In genomic region chr5:7043797-7044196, GRCh38 we compare ENCODE assay signal across 7 cellular contexts.
"Had no signal": no experiment of that assay in that cellular context is flagged by ENCODE, and none has a peak within 500 bp of the region (broad histone marks: within the 10 kb centered on the region; RNA-seq: fewer than 3 reads in every experiment).

No MANE protein-coding gene starts in this region.

- FAIRE-seq: GM12878, GM12891, GM12892, GM18507, GM19239 had no signal

- H3K4me3 ChIP-seq: GM12878 had no signal

- ATAC-seq: GM12878 had no signal

- DNase-seq: GDM1, GF-D8 had no signal
